ENCODE assay signal across 24 cellular contexts in the genomic region with DNA sequence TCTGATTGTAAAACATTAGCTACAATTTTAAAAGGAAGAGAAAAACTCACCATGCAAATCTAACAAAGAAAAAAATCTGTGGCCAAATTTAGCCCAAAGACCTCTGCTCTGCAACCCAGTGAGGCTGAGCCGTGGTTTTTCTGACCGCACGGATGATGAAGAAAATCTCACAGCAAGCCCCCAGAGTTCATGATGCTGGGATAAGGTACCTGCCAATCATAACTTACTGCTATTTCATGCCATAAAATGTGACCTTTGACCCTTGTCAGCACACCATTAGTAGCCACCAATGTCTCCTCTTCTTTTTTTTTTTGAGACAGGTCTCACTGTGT. TPM values are rescaled to one million over a fixed set of nuclear protein-coding genes. Genes with fewer than 3 reads are reported as not detected.
DNase-seq lines count a peak whose midpoint lies in the region; ATAC-seq, FAIRE-seq and TF ChIP-seq lines count a peak whose summit lies in the region.
"Had no signal": no experiment of that assay in that cellular context is flagged by ENCODE, and none has a peak within 500 bp of the region (broad histone marks: within the 10 kb centered on the region; RNA-seq: fewer than 3 reads in every experiment).

No MANE protein-coding gene starts in this region.

- no peaks in the 10 kb centered on the region for H3K9me3 ChIP-seq in osteoblast (ENCODE audit: low read depth, low read length)
- H3K9me3 ChIP-seq: ascending aorta, Caco-2 had no signal

- peaks cover 79% of the 10 kb centered on the region for H3K79me2 ChIP-seq in osteoblast (ENCODE audit: insufficient read depth, low read length)

- peaks cover 35% of the 10 kb centered on the region for H3K36me3 Mint-ChIP-seq in activated naive CD4-positive, alpha-beta T cell treated with anti-CD3 and anti-CD28 coated beads, Interleukin-2, amount 10 ng/mL, durations not matched to agents 7 days and 5 days
- H3K36me3 Mint-ChIP-seq in WTC11 = peaks cover 5% of the 10 kb centered on the region; the same call in 1 of the 2 replicates

- no peak overlapping the region for H2AFZ ChIP-seq in osteoblast (ENCODE audit: low read length)

- peaks cover 45% of the 10 kb centered on the region for H4K20me1 ChIP-seq in osteoblast (ENCODE audit: insufficient read depth, low read length)

- H3K36me3 ChIP-seq in osteoblast (ENCODE audit: insufficient read depth, low read length) = peaks cover 11% of the 10 kb centered on the region

- H3K27ac ChIP-seq in osteoblast (ENCODE audit: low read depth, low read length) = no peak overlapping the region
- H3K27ac ChIP-seq: ascending aorta, KMS-11, SK-N-MC had no signal

- H3K27me3 Mint-ChIP-seq in activated naive CD4-positive, alpha-beta T cell treated with anti-CD3 and anti-CD28 coated beads, Interleukin-2, amount 10 ng/mL, durations not matched to agents 7 days and 5 days = no peaks in the 10 kb centered on the region
- H3K27me3 Mint-ChIP-seq in WTC11 (ENCODE audit: low read depth) = no peaks in the 10 kb centered on the region
- H3K27me3 Mint-ChIP-seq: activated CD4-positive, alpha-beta T cell treated with anti-CD3 and anti-CD28 coated beads for 36 hours; central memory CD8-positive, alpha-beta T cell; progenitor cell of endocrine pancreas; type B pancreatic cell had no signal

- peak; percentile 81 for FAIRE-seq in GM19239 (lab: Jason Lieb, UNC)

- POLR2A ChIA-PET in WTC11 (lab: Charles Lee) = interaction anchor here (0.6 kb wide), 1 partner anchor 11 kb away, joined by 5 read pairs; no protein-coding TSS in a partner anchor

- peaks cover 17% of the 10 kb centered on the region for H3K4me1 Mint-ChIP-seq in activated naive CD4-positive, alpha-beta T cell treated with anti-CD3 and anti-CD28 coated beads, Interleukin-2, amount 10 ng/mL, durations not matched to agents 7 days and 5 days
- H3K4me1 Mint-ChIP-seq in WTC11 = peaks cover 14% of the 10 kb centered on the region

- peak overlapping the region; percentile 45 for H3K27ac Mint-ChIP-seq in activated naive CD4-positive, alpha-beta T cell treated with anti-CD3 and anti-CD28 coated beads, Interleukin-2, amount 10 ng/mL, durations not matched to agents 7 days and 5 days
- peak overlapping the region; percentile 46; the same call in 1 of the 2 replicates for H3K27ac Mint-ChIP-seq in WTC11
- H3K27ac Mint-ChIP-seq: activated CD4-positive, alpha-beta T cell treated with anti-CD3 and anti-CD28 coated beads for 36 hours; progenitor cell of endocrine pancreas; T-helper 1 cell treated with Interleukin-12 subunit alpha and Interleukin-12 subunit beta and Interleukin-4 antibody, amounts not matched to agents 30 μg/mL and 1 μg/mL, for 36 hours; type B pancreatic cell had no signal

- H3K4me3 ChIP-seq in osteoblast (ENCODE audit: insufficient read depth, low read length) = no peak overlapping the region
- H3K4me3 ChIP-seq: ascending aorta, SK-N-MC had no signal

- no peaks in the 10 kb centered on the region for H3K4me1 ChIP-seq in osteoblast (ENCODE audit: insufficient read depth, low read length)
- H3K4me1 ChIP-seq: ascending aorta, Caco-2 had no signal

- CTCF ChIA-PET in activated naive CD4-positive, alpha-beta T cell treated with anti-CD3 and anti-CD28 coated beads, Interleukin-2, amount 10 ng/mL, durations not matched to agents 7 days and 5 days (lab: Charles Lee) = no interaction called here
- CTCF ChIA-PET in WTC11 (lab: Charles Lee) = no interaction called here

- H3K27me3 ChIP-seq in osteoblast (ENCODE audit: insufficient read depth, low read length) = no peaks in the 10 kb centered on the region
- H3K27me3 ChIP-seq: ascending aorta had no signal

- H3K4me2 ChIP-seq in osteoblast (ENCODE audit: insufficient read depth, low read length) = no peak overlapping the region
- H3K4me2 ChIP-seq: KMS-11 had no signal

- H3K4me3 Mint-ChIP-seq in activated naive CD4-positive, alpha-beta T cell treated with anti-CD3 and anti-CD28 coated beads, Interleukin-2, amount 10 ng/mL, durations not matched to agents 7 days and 5 days = no peak overlapping the region
- H3K4me3 Mint-ChIP-seq in WTC11 = no peak overlapping the region
- H3K4me3 Mint-ChIP-seq: activated CD4-positive, alpha-beta T cell treated with anti-CD3 and anti-CD28 coated beads for 36 hours; central memory CD8-positive, alpha-beta T cell; neural crest cell; T-helper 1 cell treated with Interleukin-12 subunit alpha and Interleukin-12 subunit beta and Interleukin-4 antibody, amounts not matched to agents 30 μg/mL and 1 μg/mL, for 36 hours; type B pancreatic cell had no signal

- ATAC-seq in WTC11 = no peak
- no peak for ATAC-seq in HG03521 (IDR thresholded peaks at IDR 0.05; ENCODE audit: unreplicated experiment)
- ATAC-seq: activated CD4-positive, alpha-beta T cell treated with anti-CD3 and anti-CD28 coated beads for 36 hours; activated naive CD4-positive, alpha-beta T cell treated with anti-CD3 and anti-CD28 coated beads, Interleukin-2, amount 50 U/mL, for 72 hours had no signal

- DNase-seq in activated naive CD4-positive, alpha-beta T cell treated with anti-CD3 and anti-CD28 coated beads, Interleukin-2, amount 10 ng/mL, durations not matched to agents 7 days and 5 days = no peak
- no peak for DNase-seq in activated naive CD4-positive, alpha-beta T cell treated with anti-CD3 and anti-CD28 coated beads, Interleukin-2, amount 50 U/mL, for 16 hours
- DNase-seq in GM19239 (ENCODE audit: insufficient read length, low spot score) (peak; percentile 56), WTC11 (ENCODE audit: low spot score) (no peak), osteoblast (ENCODE audit: insufficient read length, low spot score, missing footprints) (peak; percentile 42), MV-4-11 (lab: John Stamatoyannopoulos, UW) (no peak)
- DNase-seq in stimulated activated CD4-positive, alpha-beta T cell treated with anti-CD3 and anti-CD28 coated beads, Interleukin-2, amount 100 ng/mL, for 48 hours = no peak
- DNase-seq: 8988T; activated CD4-positive, alpha-beta T cell treated with anti-CD3 and anti-CD28 coated beads for 36 hours; Caco-2; DMS79; GF-D8; mammary epithelial cell; stimulated activated CD4-positive, alpha-beta T cell treated with anti-CD3 and anti-CD28 coated beads, Interleukin-15, amount 100 ng/mL, for 24 hours had no signal

- TF ChIP-seq CTCF in WTC11 (IDR thresholded peaks at IDR 0.05) (no peak), osteoblast (IDR thresholded peaks at IDR 0.05; ENCODE audit: extremely low read depth, low read depth, low read length) (no peak)

- no peaks in the 10 kb centered on the region for H3K9me3 Mint-ChIP-seq in activated naive CD4-positive, alpha-beta T cell treated with anti-CD3 and anti-CD28 coated beads, Interleukin-2, amount 10 ng/mL, durations not matched to agents 7 days and 5 days
- no peaks in the 10 kb centered on the region for H3K9me3 Mint-ChIP-seq in WTC11
- H3K9me3 Mint-ChIP-seq: activated naive CD4-positive, alpha-beta T cell treated with anti-CD3 and anti-CD28 coated beads, Interleukin-2, amount 50 U/mL, for 72 hours; central memory CD8-positive, alpha-beta T cell; neural crest cell; T-helper 1 cell treated with Interleukin-12 subunit alpha and Interleukin-12 subunit beta and Interleukin-4 antibody, amounts not matched to agents 30 μg/mL and 1 μg/mL, for 36 hours; type B pancreatic cell had no signal

TF ChIP-seq in WTC11, 78 proteins besides CTCF, POLR2A, EP300 and RAD21 (continues in another document):
- no peak for TF ChIP-seq RORB (CRISPR knock-in tag; IDR thresholded peaks at IDR 0.05)
- TF ChIP-seq, protein P1, sequence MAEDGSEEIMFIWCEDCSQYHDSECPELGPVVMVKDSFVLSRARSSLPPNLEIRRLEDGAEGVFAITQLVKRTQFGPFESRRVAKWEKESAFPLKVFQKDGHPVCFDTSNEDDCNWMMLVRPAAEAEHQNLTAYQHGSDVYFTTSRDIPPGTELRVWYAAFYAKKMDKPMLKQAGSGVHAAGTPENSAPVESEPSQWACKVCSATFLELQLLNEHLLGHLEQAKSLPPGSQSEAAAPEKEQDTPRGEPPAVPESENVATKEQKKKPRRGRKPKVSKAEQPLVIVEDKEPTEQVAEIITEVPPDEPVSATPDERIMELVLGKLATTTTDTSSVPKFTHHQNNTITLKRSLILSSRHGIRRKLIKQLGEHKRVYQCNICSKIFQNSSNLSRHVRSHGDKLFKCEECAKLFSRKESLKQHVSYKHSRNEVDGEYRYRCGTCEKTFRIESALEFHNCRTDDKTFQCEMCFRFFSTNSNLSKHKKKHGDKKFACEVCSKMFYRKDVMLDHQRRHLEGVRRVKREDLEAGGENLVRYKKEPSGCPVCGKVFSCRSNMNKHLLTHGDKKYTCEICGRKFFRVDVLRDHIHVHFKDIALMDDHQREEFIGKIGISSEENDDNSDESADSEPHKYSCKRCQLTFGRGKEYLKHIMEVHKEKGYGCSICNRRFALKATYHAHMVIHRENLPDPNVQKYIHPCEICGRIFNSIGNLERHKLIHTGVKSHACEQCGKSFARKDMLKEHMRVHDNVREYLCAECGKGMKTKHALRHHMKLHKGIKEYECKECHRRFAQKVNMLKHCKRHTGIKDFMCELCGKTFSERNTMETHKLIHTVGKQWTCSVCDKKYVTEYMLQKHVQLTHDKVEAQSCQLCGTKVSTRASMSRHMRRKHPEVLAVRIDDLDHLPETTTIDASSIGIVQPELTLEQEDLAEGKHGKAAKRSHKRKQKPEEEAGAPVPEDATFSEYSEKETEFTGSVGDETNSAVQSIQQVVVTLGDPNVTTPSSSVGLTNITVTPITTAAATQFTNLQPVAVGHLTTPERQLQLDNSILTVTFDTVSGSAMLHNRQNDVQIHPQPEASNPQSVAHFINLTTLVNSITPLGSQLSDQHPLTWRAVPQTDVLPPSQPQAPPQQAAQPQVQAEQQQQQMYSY (CRISPR knock-in tag; IDR thresholded peaks at IDR 0.05) = no peak
- no peak for TF ChIP-seq SOX15 (CRISPR knock-in tag; IDR thresholded peaks at IDR 0.05)
- TF ChIP-seq PRRX2 (CRISPR knock-in tag; IDR thresholded peaks at IDR 0.05) = no peak
- TF ChIP-seq NR3C1 (CRISPR knock-in tag; conservative IDR thresholded peaks at IDR 0.05; ENCODE audit: low read depth) = no peak
- TF ChIP-seq GABPB1 (CRISPR knock-in tag; IDR thresholded peaks at IDR 0.05) = no peak
- TF ChIP-seq ELF4 (CRISPR knock-in tag; IDR thresholded peaks at IDR 0.05; ENCODE audit: low read depth) = no peak
- TF ChIP-seq ZNF232 (CRISPR knock-in tag; IDR thresholded peaks at IDR 0.05) = no peak
- TF ChIP-seq, protein P2, sequence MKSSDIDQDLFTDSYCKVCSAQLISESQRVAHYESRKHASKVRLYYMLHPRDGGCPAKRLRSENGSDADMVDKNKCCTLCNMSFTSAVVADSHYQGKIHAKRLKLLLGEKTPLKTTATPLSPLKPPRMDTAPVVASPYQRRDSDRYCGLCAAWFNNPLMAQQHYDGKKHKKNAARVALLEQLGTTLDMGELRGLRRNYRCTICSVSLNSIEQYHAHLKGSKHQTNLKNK (CRISPR knock-in tag; IDR thresholded peaks at IDR 0.05) = no peak
- no peak for TF ChIP-seq SMAD3 (CRISPR knock-in tag; IDR thresholded peaks at IDR 0.05; ENCODE audit: borderline replicate concordance)

RNA-seq across cellular contexts. Expression of a gene that starts 11.1 kb away (rescaled TPM):
- 45.6 to 50.2 TPM (median 49.7 TPM) in 3 replicates for total RNA-seq in WTC11 (2021)
- total RNA-seq in osteoblast = 27.7 and 28.2 TPM in 2 replicates

RNA-seq across cellular contexts. Expression of a gene that starts 35.5 kb away (rescaled TPM):
- total RNA-seq in WTC11 (2021) (18.1 to 21.0 TPM (median 19.1 TPM) in 3 replicates), osteoblast (17.7 and 18.9 TPM in 2 replicates)

Comparison
In these comparisons a context has a peak if more than half of its experiments do, and no peak if none do; other contexts are left out.
1. DNase-seq: peak in GM19239 (single experiment) and osteoblast (single experiment); none in activated naive CD4-positive, alpha-beta T cell treated with anti-CD3 and anti-CD28 coated beads, Interleukin-2, amount 10 ng/mL, durations not matched to agents 7 days and 5 days (single experiment), activated naive CD4-positive, alpha-beta T cell treated with anti-CD3 and anti-CD28 coated beads, Interleukin-2, amount 50 U/mL, for 16 hours (single experiment), WTC11 (single experiment), stimulated activated CD4-positive, alpha-beta T cell treated with anti-CD3 and anti-CD28 coated beads, Interleukin-2, amount 100 ng/mL, for 48 hours (0 of 2) and MV-4-11 (single experiment).